ENCODE assay signal across 8 cellular contexts in genomic region chr5:150734579-150735384, GRCh38. TPM values are rescaled to one million over a fixed set of nuclear protein-coding genes. Genes with fewer than 3 reads are reported as not detected.
A peak's percentile ranks its signal among the peaks of the same experiment; 100 is the strongest.
DNase-seq lines count a peak whose midpoint lies in the region; ATAC-seq lines count a peak whose summit lies in the region.

No MANE protein-coding gene starts in this region.

- ATAC-seq in GM18867 (IDR thresholded peaks at IDR 0.05; ENCODE audit: unreplicated experiment) (peak; percentile 87), HG02884 (IDR thresholded peaks at IDR 0.05; ENCODE audit: unreplicated experiment) (peak; percentile 79), GM21360 (IDR thresholded peaks at IDR 0.05; ENCODE audit: unreplicated experiment) (no peak)

- peaks cover 35 to 64% of the 10 kb centered on the region in 2 donors for H3K4me1 Mint-ChIP-seq in immature natural killer cell

- peak overlapping the region in 2 of 6 donors; percentile 60 to 72 for H3K27ac Mint-ChIP-seq in immature natural killer cell

- peaks cover 0 to 1% (median 0%) of the 10 kb centered on the region in 3 donors for H3K27me3 Mint-ChIP-seq in immature natural killer cell (ENCODE audit: low read depth in 3 of 3)

- no peak overlapping the region for H3K4me3 Mint-ChIP-seq in immature natural killer cell

- H3K36me3 Mint-ChIP-seq in immature natural killer cell: peaks cover 48 to 66% (median 57%) of the 10 kb centered on the region in 3 donors

- peak; percentile 76 for DNase-seq in UCSD-AML1 (lab: John Stamatoyannopoulos, UW; ENCODE audit: unreplicated experiment)
- DNase-seq in medulla oblongata (ENCODE audit: extremely low spot score): peak; percentile 68
- no peak for DNase-seq in immature natural killer cell
- no peak for DNase-seq in SHP77 treated with DMSO at 0.1 percent for 48 hours (lab: John Stamatoyannopoulos, UW)
- DNase-seq in NCI-H1105 treated with DMSO at 0.1 percent for 48 hours (lab: John Stamatoyannopoulos, UW): no peak

- H3K9me3 Mint-ChIP-seq in immature natural killer cell: peaks cover 0 to 4% (median under 1%) of the 10 kb centered on the region in 6 donors

RNA-seq across cellular contexts. Expression of gene DCTN4, which starts 24.0 kb away (rescaled TPM):
- polyA plus RNA-seq in immature natural killer cell: 10 to 100 TPM in 1 of 3 donors, 1 to 10 TPM in 2; 8.0 to 10.6 (median 9.4) TPM

RNA-seq across cellular contexts. Expression of gene RBM22, which starts 33.9 kb away (rescaled TPM):
- 10 to 100 TPM; 52.9 to 73.3 (median 62.9) TPM for polyA plus RNA-seq in immature natural killer cell

RNA-seq across cellular contexts. Expression of gene SMIM3, which starts 43.8 kb away (rescaled TPM):
- 10 to 100 TPM; 20.1 to 32.6 (median 21.7) TPM for polyA plus RNA-seq in immature natural killer cell

Comparison
In these comparisons a context has a peak if more than half of its experiments do, and no peak if none do; other contexts are left out.
1. DNase-seq: peak in UCSD-AML1 (single experiment) and medulla oblongata (single experiment); none in immature natural killer cell (0 of 3), SHP77 treated with DMSO at 0.1 percent for 48 hours (single experiment) and NCI-H1105 treated with DMSO at 0.1 percent for 48 hours (single experiment).